ENCODE assay signal across 8 cellular contexts in the genomic region with DNA sequence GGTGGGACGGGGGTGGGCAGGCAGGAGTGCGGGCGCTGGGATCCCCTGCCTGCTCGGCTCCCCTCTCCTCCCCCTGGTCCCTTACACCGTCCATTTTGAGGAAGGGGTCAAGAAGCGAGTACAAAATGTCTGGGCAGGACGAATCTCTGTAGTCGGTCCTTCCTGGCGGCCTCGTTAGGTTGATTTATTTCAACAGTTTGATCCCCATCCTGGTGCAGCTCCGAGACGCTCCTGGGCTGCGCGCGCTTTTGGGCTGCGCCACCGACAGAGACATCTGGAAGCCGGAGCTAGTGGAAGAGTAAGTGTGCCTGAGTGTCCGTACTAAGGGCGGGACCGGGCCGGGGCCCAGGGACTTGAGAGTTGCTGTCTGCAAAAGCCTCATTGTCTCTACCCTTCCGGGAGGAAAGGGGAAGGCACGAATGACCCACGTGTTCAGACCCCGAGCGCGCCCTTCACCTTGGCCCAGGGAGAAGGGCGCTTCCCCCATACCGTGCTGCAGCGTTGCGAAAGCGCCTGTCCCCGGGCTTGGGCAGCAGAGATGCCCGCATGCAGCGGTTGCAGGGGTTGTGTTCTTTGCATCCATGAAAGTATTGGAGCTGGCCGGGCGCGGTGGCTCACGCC. TPM values are rescaled to one million over a fixed set of nuclear protein-coding genes. Genes with fewer than 3 reads are reported as not detected.
DNase-seq lines count a peak whose midpoint lies in the region; ATAC-seq and TF ChIP-seq lines count a peak whose summit lies in the region.

No MANE protein-coding gene starts in this region.

- ATAC-seq in sciatic nerve = peak; percentile 73

- H3K9me3 Mint-ChIP-seq in activated naive CD4-positive, alpha-beta T cell treated with anti-CD3 and anti-CD28 coated beads for 36 hours = no peaks in the 10 kb centered on the region

- peaks cover 0 to 4% of the 10 kb centered on the region in 2 donors for H3K4me1 ChIP-seq in ascending aorta

- no peaks in the 10 kb centered on the region for H3K27me3 ChIP-seq in ascending aorta

- no peak overlapping the region for H3K27ac ChIP-seq in ascending aorta

- TF ChIP-seq CTCF in ascending aorta (IDR thresholded peaks at IDR 0.05) = no peak

- no peak overlapping the region for H3K27ac Mint-ChIP-seq in activated naive CD4-positive, alpha-beta T cell treated with anti-CD3 and anti-CD28 coated beads for 36 hours

- intact Hi-C loops in activated naive CD4-positive, alpha-beta T cell treated with anti-CD3 and anti-CD28 coated beads for 36 hours (cut with micrococcal nuclease) = loop anchor here (1.0 kb wide), 1 partner anchor 20 kb away; no protein-coding TSS in a partner anchor
- intact Hi-C loops in ascending aorta (cut with DNase I) (no loop called here), sciatic nerve (cut with DNase I) (no loop called here)

- H3K4me1 Mint-ChIP-seq in activated naive CD4-positive, alpha-beta T cell treated with anti-CD3 and anti-CD28 coated beads for 36 hours (ENCODE audit: low read depth) = peaks cover 14% of the 10 kb centered on the region

- H3K4me3 ChIP-seq in ascending aorta = peak overlapping the region; percentile 43 to 62

- H3K4me3 Mint-ChIP-seq in activated naive CD4-positive, alpha-beta T cell treated with anti-CD3 and anti-CD28 coated beads for 36 hours = peak overlapping the region; percentile 81

- H3K9me3 ChIP-seq in ascending aorta = no peaks in the 10 kb centered on the region

- peak; percentile 23 for DNase-seq in activated naive CD4-positive, alpha-beta T cell treated with anti-CD3 and anti-CD28 coated beads for 36 hours
- DNase-seq in activated naive CD4-positive, alpha-beta T cell treated with Interleukin-2 at 50 U/mL for 16 hours = no peak
- DNase-seq in NCI-H446 (lab: John Stamatoyannopoulos, UW) = peak; percentile 59 to 66
- peak in 1 of 2 donors; percentile 52 for DNase-seq in ascending aorta (ENCODE audit: low spot score in 2 of 2)
- peak; percentile 78 for DNase-seq in iPS DF 19.7 (ENCODE audit: low read depth, low spot score)
- DNase-seq in sciatic nerve (ENCODE audit: low spot score) = peak; percentile 62
- no peak for DNase-seq in ureter (ENCODE audit: low spot score)
- DNase-seq in NCI-H2107 (lab: John Stamatoyannopoulos, UW) = no peak

- CTCF ChIA-PET in activated naive CD4-positive, alpha-beta T cell treated with anti-CD3 and anti-CD28 coated beads for 36 hours (lab: Charles Lee) = interaction anchor here (1.1 to 8.8 kb wide), 5 partner anchors 11 to 309 kb away, joined by 3 to 69 read pairs (median 3); a partner anchor contains a TSS

- no peaks in the 10 kb centered on the region for H3K36me3 ChIP-seq in ascending aorta

- peaks cover 8% of the 10 kb centered on the region for H3K27me3 Mint-ChIP-seq in activated naive CD4-positive, alpha-beta T cell treated with anti-CD3 and anti-CD28 coated beads for 36 hours (ENCODE audit: low read depth)

- no peaks in the 10 kb centered on the region for H3K36me3 Mint-ChIP-seq in activated naive CD4-positive, alpha-beta T cell treated with anti-CD3 and anti-CD28 coated beads for 36 hours (ENCODE audit: low read depth)

RNA-seq across cellular contexts. Expression of gene ZNF114, which starts 1.8 kb away (rescaled TPM):
- total RNA-seq in activated naive CD4-positive, alpha-beta T cell treated with anti-CD3 and anti-CD28 coated beads for 36 hours = not detected
- total RNA-seq in ascending aorta (not detected), sciatic nerve (1.1 TPM), ureter (0.44 TPM)

RNA-seq across cellular contexts. Expression of gene CARD8, which starts 15.9 kb away (rescaled TPM):
- 100 to 1,000 TPM in 1 of 2 experiments, 10 to 100 TPM in 1; 99.8 to 104 TPM for total RNA-seq in activated naive CD4-positive, alpha-beta T cell treated with anti-CD3 and anti-CD28 coated beads for 36 hours
- total RNA-seq in ascending aorta = 41.0 TPM
- total RNA-seq in sciatic nerve = 82.8 TPM
- total RNA-seq in ureter = 47.3 TPM

RNA-seq across cellular contexts. Expression of gene EMP3, which starts 53.7 kb away (rescaled TPM):
- total RNA-seq in activated naive CD4-positive, alpha-beta T cell treated with anti-CD3 and anti-CD28 coated beads for 36 hours = 100 to 1,000 TPM; 110 to 113 TPM
- total RNA-seq in ascending aorta (18.2 TPM), sciatic nerve (119 TPM), ureter (31.6 TPM)

Comparison
In these comparisons a context has a peak if more than half of its experiments do, and no peak if none do; other contexts are left out.
1. DNase-seq: peak in activated naive CD4-positive, alpha-beta T cell treated with anti-CD3 and anti-CD28 coated beads for 36 hours (single experiment), NCI-H446 (2 of 2), iPS DF 19.7 (single experiment) and sciatic nerve (single experiment); none in activated naive CD4-positive, alpha-beta T cell treated with Interleukin-2 at 50 U/mL for 16 hours (single experiment), ureter (single experiment) and NCI-H2107 (single experiment).